In the genomic region with DNA sequence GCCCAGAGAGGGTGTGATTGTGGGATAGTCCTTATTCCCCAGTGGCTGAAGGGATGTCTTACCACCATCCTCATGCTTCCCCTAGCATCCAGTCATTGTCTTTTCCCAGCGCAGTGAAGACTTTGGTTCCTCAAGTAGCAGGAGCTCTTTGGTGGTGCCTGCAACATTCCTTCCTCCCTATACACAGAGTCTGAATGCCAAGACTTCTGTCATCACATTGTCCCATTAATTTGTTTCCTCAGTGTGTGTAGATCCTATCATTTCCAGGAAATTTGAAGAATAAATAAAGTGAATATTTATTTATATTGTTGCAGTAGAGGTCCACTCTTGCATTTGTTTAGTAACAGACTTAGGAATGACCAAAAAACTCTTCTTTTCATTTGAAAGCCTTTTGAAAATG, we compare ENCODE assay signal across 18 cellular contexts.
DNase-seq lines count a peak whose midpoint lies in the region; TF ChIP-seq lines count a peak whose summit lies in the region.
"Had no signal": no experiment of that assay in that cellular context is flagged by ENCODE, and none has a peak within 500 bp of the region (broad histone marks: within the 10 kb centered on the region; RNA-seq: fewer than 3 reads in every experiment).

No MANE protein-coding gene starts in this region.

- no peak overlapping the region for H3K4me2 ChIP-seq in mesenchymal stem cell (ENCODE audit: low read length, poor library complexity, severe bottlenecking)
- H3K4me2 ChIP-seq: A549; BLaER1 treated with 17β-estradiol and CSF1 and Interleukin-3, amounts not matched to agents 10 nM and 100 nM had no signal

- in situ Hi-C loops in T47D (cut with HindIII; ENCODE audit: low pct_unique_long_range_greater_than_20kb, low sequenced_read_pairs) (no loop called here), GM13976 (cut with MboI; ENCODE audit: low sequenced_read_pairs, unreplicated experiment) (no loop called here)

- H3K36me3 ChIP-seq in breast epithelium (no peaks in the 10 kb centered on the region), mesenchymal stem cell (ENCODE audit: control insufficient read depth in 1 of 2, insufficient read depth in 2 of 2, low read depth in 1 of 2, low read length in 2 of 2) (no peaks in the 10 kb centered on the region)
- H3K36me3 ChIP-seq: BLaER1 treated with 17β-estradiol and CSF1 and Interleukin-3, amounts not matched to agents 10 nM and 100 nM had no signal

- no peak for TF ChIP-seq POLR2A in breast epithelium (IDR thresholded peaks at IDR 0.05)

- no peak overlapping the region for H2BK120ac ChIP-seq in mesenchymal stem cell (ENCODE audit: low read depth, low read length)

- no peak overlapping the region for H4K8ac ChIP-seq in mesenchymal stem cell (ENCODE audit: low read length)

- H3K4me3 ChIP-seq in breast epithelium = no peak overlapping the region
- H3K4me3 ChIP-seq in mesenchymal stem cell (ENCODE audit: insufficient read depth in 1 of 2, low read depth in 1 of 2, low read length in 2 of 2) = no peak overlapping the region
- H3K4me3 ChIP-seq: A549; BLaER1 treated with 17β-estradiol and CSF1 and Interleukin-3, amounts not matched to agents 10 nM and 100 nM; GM12878 had no signal

- H2BK5ac ChIP-seq in mesenchymal stem cell (ENCODE audit: low read depth, low read length, poor library complexity, severe bottlenecking) = no peak overlapping the region

- no peak overlapping the region for H3K9ac ChIP-seq in mesenchymal stem cell (ENCODE audit: low read length)
- H3K9ac ChIP-seq: BLaER1 treated with 17β-estradiol and CSF1 and Interleukin-3, amounts not matched to agents 10 nM and 100 nM had no signal

- H3K27me3 ChIP-seq in breast epithelium (no peaks in the 10 kb centered on the region), mesenchymal stem cell (ENCODE audit: control insufficient read depth in 1 of 2, insufficient read depth in 1 of 2, low read length in 2 of 2) (peaks cover 6 to 39% of the 10 kb centered on the region in 2 experiments)
- H3K27me3 ChIP-seq: BLaER1 treated with 17β-estradiol and CSF1 and Interleukin-3, amounts not matched to agents 10 nM and 100 nM had no signal

- DNase-seq in T47D (ENCODE audit: low read depth in 1 of 2, low spot score in 1 of 2) (peak; percentile 39 to 78), breast epithelium (ENCODE audit: low spot score in 2 of 2) (no peak), mesenchymal stem cell (no peak), superior temporal gyrus (ENCODE audit: extremely low spot score) (peak; percentile 7), GM13976 (ENCODE audit: low spot score) (no peak), hypothalamus (lab: John Stamatoyannopoulos, UW) (no peak)
- DNase-seq: AML-193; Caco-2; Calu3; CD4-positive, alpha-beta T cell; CD8-positive, alpha-beta T cell; DMS79 treated with DMSO at 0.1 percent for 48 hours; EL; GDM1 had no signal

- H2AK5ac ChIP-seq in mesenchymal stem cell (ENCODE audit: low read length, severe bottlenecking) = no peak overlapping the region

- H3K18ac ChIP-seq in mesenchymal stem cell (ENCODE audit: low read depth in 1 of 2, low read length in 2 of 2) = no peak overlapping the region

- H3K4me1 ChIP-seq in breast epithelium (no peaks in the 10 kb centered on the region), mesenchymal stem cell (ENCODE audit: control insufficient read depth, insufficient read depth, low read depth, low read length) (no peaks in the 10 kb centered on the region)
- H3K4me1 ChIP-seq: A549 had no signal

- intact Hi-C loops in breast epithelium (cut with DNase I; ENCODE audit: low total_unique reads) = loop anchor here (5.0 kb wide), 2 partner anchors 222 to 362 kb away; no protein-coding TSS in a partner anchor

- no peak overlapping the region for H2AFZ ChIP-seq in mesenchymal stem cell (ENCODE audit: low read depth, low read length)

- no peak overlapping the region for H2BK12ac ChIP-seq in mesenchymal stem cell (ENCODE audit: low read length in 2 of 2)

- no peak overlapping the region for H3K4ac ChIP-seq in mesenchymal stem cell (ENCODE audit: low read depth in 1 of 2, low read length in 2 of 2)

- WGBS in mesenchymal stem cell = 100% methylated on average over 1 of the region's 1 CpG

- H3K14ac ChIP-seq in mesenchymal stem cell (ENCODE audit: low read length in 2 of 2) = no peak overlapping the region

- no peak for TF ChIP-seq CTCF in breast epithelium (IDR thresholded peaks at IDR 0.05)
- no peak for TF ChIP-seq CTCF in GM13976 (IDR thresholded peaks at IDR 0.05; ENCODE audit: borderline replicate concordance, control extremely low read depth, extremely low read depth, insufficient read depth, missing control alignments)

- peak overlapping the region; percentile 9 for H2BK15ac ChIP-seq in mesenchymal stem cell (ENCODE audit: low read depth, poor library complexity, severe bottlenecking)

- H3K27ac ChIP-seq in breast epithelium (no peak overlapping the region), mesenchymal stem cell (ENCODE audit: low read length, poor library complexity, severe bottlenecking) (no peak overlapping the region)
- H3K27ac ChIP-seq: 22Rv1; A549; BLaER1 treated with 17β-estradiol and CSF1 and Interleukin-3, amounts not matched to agents 10 nM and 100 nM had no signal

- no peak overlapping the region for H4K91ac ChIP-seq in mesenchymal stem cell (ENCODE audit: low read length)

- no peak overlapping the region for H3K23ac ChIP-seq in mesenchymal stem cell (ENCODE audit: low read length in 2 of 2)

- H3K79me1 ChIP-seq in mesenchymal stem cell (replicated peaks; ENCODE audit: low read length, poor library complexity, severe bottlenecking) = no peaks in the 10 kb centered on the region

- H3K9me3 ChIP-seq in breast epithelium (no peaks in the 10 kb centered on the region), mesenchymal stem cell (ENCODE audit: control insufficient read depth, low read length) (no peaks in the 10 kb centered on the region)
- H3K9me3 ChIP-seq: A549, Caco-2 had no signal

Comparison
In these comparisons a context has a peak if more than half of its experiments do, and no peak if none do; other contexts are left out.
1. DNase-seq: peak in T47D (2 of 2) and superior temporal gyrus (single experiment); none in breast epithelium (0 of 2), mesenchymal stem cell (single experiment), GM13976 (single experiment) and hypothalamus (0 of 51).